Comparison of ENCODE assay signal across 12 cellular contexts in genomic region chr12:92398565-92399309, GRCh38.
DNase-seq lines count a peak whose midpoint lies in the region; ATAC-seq, FAIRE-seq and TF ChIP-seq lines count a peak whose summit lies in the region.
"Had no signal": no experiment of that assay in that cellular context is flagged by ENCODE, and none has a peak within 500 bp of the region (broad histone marks: within the 10 kb centered on the region; RNA-seq: fewer than 3 reads in every experiment).

No MANE protein-coding gene starts in this region.

- H3K36me3 ChIP-seq in DND-41 (ENCODE audit: insufficient read depth, low read length) (no peaks in the 10 kb centered on the region), GM12878 (ENCODE audit: control insufficient read depth in 2 of 2, insufficient read depth in 2 of 2, low read length in 1 of 2) (no peaks in the 10 kb centered on the region)

- FAIRE-seq in GM12878 (lab: Jason Lieb, UNC): peak; percentile 49
- FAIRE-seq: colon had no signal

- H3K9ac ChIP-seq in DND-41 (ENCODE audit: low read depth, low read length): no peak overlapping the region
- H3K9ac ChIP-seq in GM12878 (ENCODE audit: control insufficient read depth, insufficient read depth, low read length): peak overlapping the region; percentile 3

- H3K27me3 Mint-ChIP-seq in natural killer cell (ENCODE audit: low read depth in 2 of 2): no peaks in the 10 kb centered on the region

- ATAC-seq in DND-41 (ENCODE audit: insufficient read depth, low read depth) (peak; percentile 68; the same call in 2 of the 3 replicates), HG03354 (IDR thresholded peaks at IDR 0.05; ENCODE audit: poor library complexity, severe bottlenecking, unreplicated experiment) (peak; percentile 40), GM12878 (peak; percentile 28), natural killer cell (peak; percentile 70 to 80 (median 77))

- H3K4me3 Mint-ChIP-seq in natural killer cell: peak overlapping the region; percentile 33

- SMC1A ChIA-PET in GM12878 (lab: Charles Lee; ENCODE audit: uncharacterized antibody, unreplicated experiment): interaction anchor here (0.5 to 3.1 kb wide), 20 partner anchors 10 to 276 kb away, joined by 3 to 45 read pairs (median 4); partner anchors contain the start of gene BTG1

- no peaks in the 10 kb centered on the region for H4K20me1 ChIP-seq in DND-41 (ENCODE audit: insufficient read depth, low read length)
- no peaks in the 10 kb centered on the region for H4K20me1 ChIP-seq in GM12878 (ENCODE audit: control insufficient read depth, insufficient read depth)

- TF ChIP-seq RAD21 in GM12878 (IDR thresholded peaks at IDR 0.05; ENCODE audit: insufficient read depth, low read depth, low read length): no peak

- H3K27me3 ChIP-seq in DND-41 (ENCODE audit: insufficient read depth, low read length, poor library complexity): no peaks in the 10 kb centered on the region
- no peaks in the 10 kb centered on the region for H3K27me3 ChIP-seq in GM12878 (replicated peaks in 1 of 2; ENCODE audit: control insufficient read depth in 2 of 2, insufficient read depth in 2 of 2, low read length in 1 of 2)

- H3K4me3 ChIP-seq in DND-41 (ENCODE audit: low read depth in 1 of 2, low read length in 2 of 2): no peak overlapping the region
- no peak overlapping the region for H3K4me3 ChIP-seq in GM12878

- in situ Hi-C loops in GM12878 (cut with MboI): no loop called here

- no peak for TF ChIP-seq CTCF in DND-41 (IDR thresholded peaks at IDR 0.05; ENCODE audit: borderline replicate concordance, extremely low read depth, low read length, poor library complexity, severe bottlenecking)
- TF ChIP-seq CTCF in GM12878 (IDR thresholded peaks at IDR 0.05 in 2 of 3, conservative IDR thresholded peaks at IDR 0.05 in 1 of 3; ENCODE audit: control insufficient read depth in 2 of 3, extremely low read depth in 1 of 3, insufficient read depth in 1 of 3, low read depth in 3 of 3, low read length in 3 of 3): no peak
- no peak for TF ChIP-seq CTCF in natural killer cell (IDR thresholded peaks at IDR 0.05)

- peak overlapping the region; percentile 67 to 82 for H3K27ac Mint-ChIP-seq in natural killer cell

- POLR2A ChIA-PET in GM12878 (lab: Charles Lee): interaction anchor here (0.8 to 1.8 kb wide), 8 partner anchors 10 to 253 kb away, joined by 3 to 5 read pairs (median 3); partner anchors contain the start of gene BTG1

- BruUV-seq in GM12878 (replicated peaks; lab: Mats Ljungman, UMichigan): TSS peak; percentile 66

- no peaks in the 10 kb centered on the region for H3K36me3 Mint-ChIP-seq in natural killer cell

- H3K4me2 ChIP-seq in DND-41 (ENCODE audit: insufficient read depth, low read length) (no peak overlapping the region), GM12878 (ENCODE audit: control insufficient read depth, insufficient read depth) (peak overlapping the region; percentile 3; the same call in 1 of the 2 replicates)

- intact Hi-C loops in GM12878 (cut with micrococcal nuclease; ENCODE audit: unreplicated experiment) (no loop called here), natural killer cell (cut with micrococcal nuclease) (no loop called here)

- H3K79me2 ChIP-seq in DND-41 (ENCODE audit: insufficient read depth, low read length): no peaks in the 10 kb centered on the region
- no peaks in the 10 kb centered on the region; the same call in 1 of the 2 replicates for H3K79me2 ChIP-seq in GM12878 (ENCODE audit: control insufficient read depth, insufficient read depth, low read length)

- H3K9me3 Mint-ChIP-seq in natural killer cell: no peaks in the 10 kb centered on the region

- DNase-seq in DND-41 (no peak), GM12878 (ENCODE audit: low read depth, low spot score) (no peak), natural killer cell (no peak), NCI-H526 (lab: John Stamatoyannopoulos, UW) (no peak), NCI-H2107 treated with DMSO at 0.1 percent for 48 hours (lab: John Stamatoyannopoulos, UW; ENCODE audit: unreplicated experiment) (no peak), NCI-H1436 (lab: John Stamatoyannopoulos, UW) (no peak), EL (no peak)
- DNase-seq: C1 segment of cervical spinal cord, NCI-H1694 treated with DMSO at 0.1 percent for 48 hours, SHP77 had no signal

- WGBS in GM12878 (ENCODE audit: insufficient coverage, insufficient replicate concordance, low lambda C conversion rate, missing lambda C conversion rate): 71% methylated on average over 8 of the region's 8 CpGs

- no peak for TF ChIP-seq EP300 in GM12878 (IDR thresholded peaks at IDR 0.05; ENCODE audit: borderline replicate concordance in 1 of 2, control insufficient read depth in 1 of 2, low read depth in 2 of 2, low read length in 2 of 2)

- peaks cover 11% of the 10 kb centered on the region for H3K9me3 ChIP-seq in DND-41 (ENCODE audit: insufficient read depth, low read length, severe bottlenecking)
- H3K9me3 ChIP-seq in GM12878 (replicated peaks; ENCODE audit: control insufficient read depth, insufficient read depth, low read length): peaks cover 3% of the 10 kb centered on the region; the same call in 2 of the 3 replicates

- peaks cover 58 to 64% of the 10 kb centered on the region in 2 donors for H3K4me1 Mint-ChIP-seq in natural killer cell

- RAD21 ChIA-PET in GM12878 (lab: Charles Lee; ENCODE audit: unreplicated experiment): interaction anchor here (0.6 to 1.9 kb wide), 9 partner anchors 9 to 252 kb away, joined by 3 to 27 read pairs (median 5); partner anchors contain the start of gene BTG1

- H3K27ac ChIP-seq in DND-41 (ENCODE audit: low read length) (peak overlapping the region; percentile 32; the same call in 1 of the 2 replicates), GM12878 (ENCODE audit: control insufficient read depth, insufficient read depth) (peak overlapping the region; percentile 71)

- CTCF ChIA-PET in GM12878 (lab: Yijun Ruan, JAX): interaction anchor here (0.7 to 2.3 kb wide), 5 partner anchors 10 to 1016 kb away, joined by 3 to 15 read pairs (median 3); partner anchors contain the start of gene BTG1

- H2AFZ ChIP-seq in DND-41 (ENCODE audit: low read depth, low read length) (no peak overlapping the region), GM12878 (ENCODE audit: control insufficient read depth, low read depth, low read length) (peak overlapping the region; percentile 9; the same call in 1 of the 2 replicates)

- no peak for TF ChIP-seq POLR2A in GM12878 (IDR thresholded peaks at IDR 0.05; ENCODE audit: low read depth, low read length)

- H3K4me1 ChIP-seq in DND-41 (ENCODE audit: insufficient read depth, low read length) (peaks cover 40% of the 10 kb centered on the region), GM12878 (ENCODE audit: control insufficient read depth, insufficient read depth, low read length) (peaks cover 50% of the 10 kb centered on the region)

TF ChIP-seq in GM12878, 131 proteins besides CTCF, POLR2A, EP300 and RAD21 (continues in another document):
- TF ChIP-seq IKZF2 (IDR thresholded peaks at IDR 0.05): 0 out of 4 replicates have a peak, but pooled peaks of 1 of the 2 experiments have one; percentile 19
- TF ChIP-seq IKZF1 (conservative IDR thresholded peaks at IDR 0.05): 0 out of 2 replicates have a peak, but pooled peaks have one; percentile 12
- no peak for TF ChIP-seq POU2F2 (IDR thresholded peaks at IDR 0.05; ENCODE audit: borderline replicate concordance, low read depth, low read length)
- TF ChIP-seq SIX5 (IDR thresholded peaks at IDR 0.05; ENCODE audit: low read depth, low read length, severe bottlenecking): no peak
- TF ChIP-seq MTA3 (IDR thresholded peaks at IDR 0.05; ENCODE audit: borderline replicate concordance, low read length): no peak
- TF ChIP-seq REST (IDR thresholded peaks at IDR 0.05; ENCODE audit: low read depth, low read length): no peak
- no peak for TF ChIP-seq PBX3 (IDR thresholded peaks at IDR 0.05; ENCODE audit: insufficient replicate concordance, low read depth, low read length)
- TF ChIP-seq RUNX3 (IDR thresholded peaks at IDR 0.05; ENCODE audit: low read length): peak; percentile 18; the same call in 1 of the 2 replicates
- TF ChIP-seq DPF2 (IDR thresholded peaks at IDR 0.05): no peak
- no peak for TF ChIP-seq MYC (IDR thresholded peaks at IDR 0.05; ENCODE audit: insufficient read depth, insufficient read length, insufficient replicate concordance, low read length, severe bottlenecking)
- TF ChIP-seq SMAD1 (IDR thresholded peaks at IDR 0.05; ENCODE audit: low read depth, partially characterized antibody): no peak
- TF ChIP-seq FOXK2 (IDR thresholded peaks at IDR 0.05): no peak
